ENCODE assay signal across 1 cellular context in the genomic region with DNA sequence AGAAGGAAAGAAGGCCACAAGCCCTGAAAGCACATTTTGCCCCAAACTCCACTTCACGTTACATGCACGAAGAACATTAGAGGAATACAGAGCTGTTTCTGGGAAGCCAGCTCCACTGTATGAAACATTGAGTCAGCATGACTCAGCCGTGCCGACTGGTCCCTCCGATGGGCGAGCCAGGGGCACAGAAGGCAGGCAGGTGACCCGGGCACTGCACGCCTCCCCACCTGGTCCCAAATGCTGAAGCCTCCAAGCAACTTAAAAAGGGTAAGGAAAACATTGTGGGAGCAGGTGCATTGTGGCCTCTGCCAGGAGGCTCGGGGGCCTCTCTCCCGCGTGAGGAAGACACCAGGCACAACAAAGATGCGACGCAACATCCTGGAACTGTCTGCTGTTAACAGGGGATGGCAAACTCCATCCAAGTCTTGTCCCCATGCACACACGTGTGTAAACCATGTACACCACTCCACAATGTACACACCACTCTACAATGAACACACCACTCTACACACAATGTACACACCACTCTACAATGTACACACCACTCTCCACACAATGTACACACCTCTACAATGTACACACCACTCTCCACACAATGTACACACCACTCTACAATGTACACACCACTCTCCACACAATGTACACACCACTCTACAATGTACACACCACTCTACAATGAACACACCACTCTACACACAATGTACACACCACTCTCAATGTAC.
TF ChIP-seq lines count a peak whose summit lies in the region.
"Not testable (repeated sequence)": the region's sequence is repeated elsewhere in the genome, so short reads cannot be mapped to it uniquely, and the experiment has no call there.

No MANE protein-coding gene starts in this region.

TF ChIP-seq in K562, 482 proteins besides CTCF, POLR2A, EP300 and RAD21 (continued from another document):
- TF ChIP-seq, protein P1, sequence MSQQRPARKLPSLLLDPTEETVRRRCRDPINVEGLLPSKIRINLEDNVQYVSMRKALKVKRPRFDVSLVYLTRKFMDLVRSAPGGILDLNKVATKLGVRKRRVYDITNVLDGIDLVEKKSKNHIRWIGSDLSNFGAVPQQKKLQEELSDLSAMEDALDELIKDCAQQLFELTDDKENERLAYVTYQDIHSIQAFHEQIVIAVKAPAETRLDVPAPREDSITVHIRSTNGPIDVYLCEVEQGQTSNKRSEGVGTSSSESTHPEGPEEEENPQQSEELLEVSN (IDR thresholded peaks at IDR 0.05; ENCODE audit: borderline replicate concordance in 1 of 2, extremely low read depth in 1 of 2, insufficient read depth in 1 of 2, insufficient read length in 1 of 2, low read depth in 1 of 2, low read length in 1 of 2, poor library complexity in 1 of 2, severe bottlenecking in 1 of 2) = peak in 1 of 2 experiments; percentile 23
- TF ChIP-seq MTA3 (IDR thresholded peaks at IDR 0.05; ENCODE audit: borderline replicate concordance) (peak; percentile 63), NR2C1 (tag; IDR thresholded peaks at IDR 0.05) (0 out of 2 replicates have a peak, but pooled peaks have one; percentile 43), CXXC5 (CRISPR knock-in tag; IDR thresholded peaks at IDR 0.05) (peak; percentile 61; the same call in 1 of the 2 replicates), DPF2 (IDR thresholded peaks at IDR 0.05) (peak; percentile 71), ZEB2 (IDR thresholded peaks at IDR 0.05) (peak; percentile 45; the same call in 1 of the 2 replicates), NFE2 (IDR thresholded peaks at IDR 0.05; ENCODE audit: low read depth) (peak; percentile 90), C11orf30 (IDR thresholded peaks at IDR 0.05; ENCODE audit: low read depth) (peak; percentile 93), MYNN (IDR thresholded peaks at IDR 0.05) (peak; percentile 64), TRIM24 (IDR thresholded peaks at IDR 0.05) (0 out of 4 replicates have a peak, but pooled peaks of 1 of the 2 experiments have one; percentile 14), DMBX1 (CRISPR knock-in tag; IDR thresholded peaks at IDR 0.05; ENCODE audit: borderline replicate concordance) (peak; percentile 56), MAFF (IDR thresholded peaks at IDR 0.05; ENCODE audit: low read length) (peak; percentile 69), ZBTB2 (IDR thresholded peaks at IDR 0.05) (peak; percentile 57; the same call in 1 of the 2 replicates), SOX6 (IDR thresholded peaks at IDR 0.05) (0 out of 2 replicates have a peak, but pooled peaks have one; percentile 26), BACH1 (tag; IDR thresholded peaks at IDR 0.05) (peak; percentile 74; the same call in 1 of the 2 replicates), ARID2 (IDR thresholded peaks at IDR 0.05) (peak; percentile 38; the same call in 1 of the 2 replicates), HDAC2 (IDR thresholded peaks at IDR 0.05) (peak; percentile 42; the same call in 1 of the 2 replicates), EP400 (IDR thresholded peaks at IDR 0.05) (peak; percentile 62)
- TF ChIP-seq NR2C1 (IDR thresholded peaks at IDR 0.05); MYNN (CRISPR knock-in tag; IDR thresholded peaks at IDR 0.05): not testable (repeated sequence)
- TF ChIP-seq, protein P2, sequence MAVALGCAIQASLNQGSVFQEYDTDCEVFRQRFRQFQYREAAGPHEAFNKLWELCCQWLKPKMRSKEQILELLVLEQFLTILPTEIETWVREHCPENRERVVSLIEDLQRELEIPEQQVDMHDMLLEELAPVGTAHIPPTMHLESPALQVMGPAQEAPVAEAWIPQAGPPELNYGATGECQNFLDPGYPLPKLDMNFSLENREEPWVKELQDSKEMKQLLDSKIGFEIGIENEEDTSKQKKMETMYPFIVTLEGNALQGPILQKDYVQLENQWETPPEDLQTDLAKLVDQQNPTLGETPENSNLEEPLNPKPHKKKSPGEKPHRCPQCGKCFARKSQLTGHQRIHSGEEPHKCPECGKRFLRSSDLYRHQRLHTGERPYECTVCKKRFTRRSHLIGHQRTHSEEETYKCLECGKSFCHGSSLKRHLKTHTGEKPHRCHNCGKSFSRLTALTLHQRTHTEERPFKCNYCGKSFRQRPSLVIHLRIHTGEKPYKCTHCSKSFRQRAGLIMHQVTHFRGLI (CRISPR knock-in tag; IDR thresholded peaks at IDR 0.05) = 0 out of 2 replicates have a peak, but pooled peaks have one; percentile 17
TF ChIP-seq in K562: peak in this region for 49; not testable (repeated sequence) for 433.
